ENCODE assay signal across 1 cellular context in genomic region chr18:30683836-30684235, GRCh38.
TF ChIP-seq lines count a peak whose summit lies in the region.

No MANE protein-coding gene starts in this region.

TF ChIP-seq in K562, 482 proteins besides CTCF, POLR2A, EP300 and RAD21 (continued from another document):
- TF ChIP-seq NKRF (IDR thresholded peaks at IDR 0.05; ENCODE audit: borderline replicate concordance) (no peak), HDAC8 (tag; IDR thresholded peaks at IDR 0.05) (no peak), RNF2 (IDR thresholded peaks at IDR 0.05) (no peak), NFIX (CRISPR knock-in tag; IDR thresholded peaks at IDR 0.05; ENCODE audit: low read depth) (no peak), ZBTB1 (CRISPR knock-in tag; IDR thresholded peaks at IDR 0.05; ENCODE audit: borderline replicate concordance, low read depth) (no peak), E2F1 (CRISPR knock-in tag; IDR thresholded peaks at IDR 0.05) (no peak), SP2 (IDR thresholded peaks at IDR 0.05; ENCODE audit: extremely low read depth, low read depth, low read length, poor library complexity, severe bottlenecking) (no peak), ZFX (CRISPR knock-in tag; IDR thresholded peaks at IDR 0.05) (no peak), NCOA4 (IDR thresholded peaks at IDR 0.05; ENCODE audit: partially characterized antibody) (no peak), ZKSCAN3 (CRISPR knock-in tag; IDR thresholded peaks at IDR 0.05) (no peak)
- TF ChIP-seq, protein P1, sequence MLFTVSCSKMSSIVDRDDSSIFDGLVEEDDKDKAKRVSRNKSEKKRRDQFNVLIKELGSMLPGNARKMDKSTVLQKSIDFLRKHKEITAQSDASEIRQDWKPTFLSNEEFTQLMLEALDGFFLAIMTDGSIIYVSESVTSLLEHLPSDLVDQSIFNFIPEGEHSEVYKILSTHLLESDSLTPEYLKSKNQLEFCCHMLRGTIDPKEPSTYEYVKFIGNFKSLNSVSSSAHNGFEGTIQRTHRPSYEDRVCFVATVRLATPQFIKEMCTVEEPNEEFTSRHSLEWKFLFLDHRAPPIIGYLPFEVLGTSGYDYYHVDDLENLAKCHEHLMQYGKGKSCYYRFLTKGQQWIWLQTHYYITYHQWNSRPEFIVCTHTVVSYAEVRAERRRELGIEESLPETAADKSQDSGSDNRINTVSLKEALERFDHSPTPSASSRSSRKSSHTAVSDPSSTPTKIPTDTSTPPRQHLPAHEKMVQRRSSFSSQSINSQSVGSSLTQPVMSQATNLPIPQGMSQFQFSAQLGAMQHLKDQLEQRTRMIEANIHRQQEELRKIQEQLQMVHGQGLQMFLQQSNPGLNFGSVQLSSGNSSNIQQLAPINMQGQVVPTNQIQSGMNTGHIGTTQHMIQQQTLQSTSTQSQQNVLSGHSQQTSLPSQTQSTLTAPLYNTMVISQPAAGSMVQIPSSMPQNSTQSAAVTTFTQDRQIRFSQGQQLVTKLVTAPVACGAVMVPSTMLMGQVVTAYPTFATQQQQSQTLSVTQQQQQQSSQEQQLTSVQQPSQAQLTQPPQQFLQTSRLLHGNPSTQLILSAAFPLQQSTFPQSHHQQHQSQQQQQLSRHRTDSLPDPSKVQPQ (CRISPR knock-in tag; IDR thresholded peaks at IDR 0.05; ENCODE audit: borderline replicate concordance), result no peak
